ENCODE assay signal across 8 cellular contexts in the genomic region with DNA sequence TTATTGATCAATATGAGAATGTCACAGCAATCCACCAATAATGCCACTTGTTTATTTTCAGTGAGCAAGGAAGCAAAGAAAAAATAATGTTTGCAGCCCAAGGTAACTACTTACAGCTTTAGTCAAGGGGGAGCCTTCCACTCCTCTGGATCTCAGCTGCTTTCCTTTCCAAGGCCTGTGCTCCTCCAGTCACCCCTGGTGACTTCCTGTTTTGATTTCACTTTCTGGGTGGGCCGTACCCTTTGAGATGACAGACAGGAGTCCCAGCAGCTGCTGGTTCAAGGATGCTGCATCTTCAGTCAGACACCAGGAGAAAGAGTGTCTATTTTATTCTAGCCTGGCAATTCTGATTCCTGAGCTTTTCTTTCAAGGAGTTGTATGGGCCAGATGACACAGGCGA. TPM values are rescaled to one million over a fixed set of nuclear protein-coding genes. Genes with fewer than 3 reads are reported as not detected.
DNase-seq lines count a peak whose midpoint lies in the region; ATAC-seq and TF ChIP-seq lines count a peak whose summit lies in the region.

No MANE protein-coding gene starts in this region.

- no peaks in the 10 kb centered on the region for H3K36me3 ChIP-seq in gastroesophageal sphincter

- TF ChIP-seq CTCF in gastroesophageal sphincter (IDR thresholded peaks at IDR 0.05) = no peak

- no peaks in the 10 kb centered on the region for H3K9me3 ChIP-seq in gastroesophageal sphincter

- no peak overlapping the region for H3K4me3 ChIP-seq in gastroesophageal sphincter

- no peak for TF ChIP-seq POLR2A in gastroesophageal sphincter (IDR thresholded peaks at IDR 0.05)

- DNase-seq in AG20443 (ENCODE audit: low spot score) (peak; percentile 7), kidney tubule cell (ENCODE audit: low spot score) (peak; percentile 40), HCEC 1CT (no peak), SW 1271 (lab: John Stamatoyannopoulos, UW) (no peak)
- DNase-seq in activated CD4-positive, alpha-beta T cell treated with anti-CD3 and anti-CD28 coated beads for 4 hours = peak; percentile 12 to 24

- H3K4me1 ChIP-seq in gastroesophageal sphincter = peaks cover 0 to 12% (median 0%) of the 10 kb centered on the region in 3 donors

- ATAC-seq in GM19455 (IDR thresholded peaks at IDR 0.05; ENCODE audit: unreplicated experiment) = peak; percentile 79
- peak; percentile 93 for ATAC-seq in HG03460 (IDR thresholded peaks at IDR 0.05; ENCODE audit: unreplicated experiment)
- no peak for ATAC-seq in gastroesophageal sphincter

- WGBS in gastroesophageal sphincter (ENCODE audit: low coverage in 1 of 2), 2 donors = 50 to 59% methylated on average over 1 to 2 of the region's 2 CpGs

- no peak for TF ChIP-seq EP300 in gastroesophageal sphincter (IDR thresholded peaks at IDR 0.05)

- no peak overlapping the region for H3K27ac ChIP-seq in gastroesophageal sphincter

- H3K27me3 ChIP-seq in gastroesophageal sphincter = no peaks in the 10 kb centered on the region

RNA-seq across cellular contexts. Expression of a gene that starts 5.6 kb away (rescaled TPM):
- total RNA-seq in gastroesophageal sphincter = 1 to 10 TPM in 3 of 4 donors, under 1 TPM in 1; 0.31 to 3.8 (median 2.3) TPM

RNA-seq across cellular contexts. Expression of a gene that starts 35.2 kb away (rescaled TPM):
- 10 to 100 TPM in 1 of 4 donors, 1 to 10 TPM in 3; 7.1 to 12.9 (median 8.9) TPM for total RNA-seq in gastroesophageal sphincter

RNA-seq across cellular contexts. Expression of a gene that starts 49.4 kb away (rescaled TPM):
- total RNA-seq in gastroesophageal sphincter = 1 to 10 TPM in 2 of 4 donors, under 1 TPM in 1, not detected in 1; 0.15 to 3.9 (median 2.2) TPM

RNA-seq across cellular contexts. Expression of a gene that starts 51.1 kb away (rescaled TPM):
- total RNA-seq in gastroesophageal sphincter = 1,000 to 10,000 TPM in 3 of 4 donors, 100 to 1,000 TPM in 1; 757 to 2,446 (median 1,718) TPM

Comparison
In these comparisons a context has a peak if more than half of its experiments do, and no peak if none do; other contexts are left out.
1. DNase-seq: peak in AG20443 (single experiment), activated CD4-positive, alpha-beta T cell treated with anti-CD3 and anti-CD28 coated beads for 4 hours (2 of 2) and kidney tubule cell (single experiment); none in HCEC 1CT (single experiment) and SW 1271 (0 of 2).